Comparison of ENCODE assay signal across 8 cellular contexts in genomic region chr6:31736026-31736767, GRCh38. TPM values are rescaled to one million over a fixed set of nuclear protein-coding genes. Genes with fewer than 3 reads are reported as not detected.
DNase-seq lines count a peak whose midpoint lies in the region; ATAC-seq and TF ChIP-seq lines count a peak whose summit lies in the region.

Gene CLIC1 (minus strand): TSS chr6:31736530. CDS start chr6:31736300, 230 bp downstream.

- H3K27ac ChIP-seq in DND-41 (ENCODE audit: low read length) (peak within 1 kb of the TSS; percentile 96), OCI-LY7 (ENCODE audit: low read depth, low read length, poor library complexity, severe bottlenecking) (peak within 1 kb of the TSS; percentile 93)

- H4K20me1 ChIP-seq in DND-41 (ENCODE audit: insufficient read depth, low read length) (peaks cover 19% of the 10 kb centered on the region), OCI-LY7 (ENCODE audit: insufficient read depth, low read length) (0 out of 2 replicates have a peak, but pooled peaks cover 8% of the 10 kb centered on the region)

- DNase-seq in DND-41 (peak; percentile 86), OCI-LY7 (ENCODE audit: low spot score) (peak; percentile 81)
- peak; percentile 61 for DNase-seq in activated CD8-positive, alpha-beta memory T cell treated with anti-CD3 and anti-CD28 coated beads, Interleukin-2, amount 50 U/mL, for 24 hours (ENCODE audit: extremely low read depth)
- peak; percentile 54 to 60 for DNase-seq in stimulated activated CD8-positive, alpha-beta memory T cell treated with anti-CD3 and anti-CD28 coated beads, Interleukin-4, amount 100 ng/mL, for 4 hours (ENCODE audit: low read depth in 2 of 2, low spot score in 1 of 2)

- H3K79me2 ChIP-seq in DND-41 (ENCODE audit: insufficient read depth, low read length) (peaks cover 58% of the 10 kb centered on the region), OCI-LY7 (ENCODE audit: insufficient read depth, low read depth, low read length) (peaks cover 45% of the 10 kb centered on the region)

- H3K36me3 ChIP-seq in DND-41 (ENCODE audit: insufficient read depth, low read length) = peaks cover 32% of the 10 kb centered on the region
- H3K36me3 ChIP-seq in OCI-LY7 (ENCODE audit: insufficient read depth, low read length) = peaks cover 35% of the 10 kb centered on the region

- POLR2A ChIA-PET in OCI-LY7 (lab: Charles Lee) = interaction anchor here (0.6 to 7.1 kb wide), 14 partner anchors 9 to 194 kb away, joined by 3 to 43 read pairs (median 4); partner anchors contain the start of genes ABHD16A, DDX39B, HSPA1B and LSM2

- H3K9me3 ChIP-seq in DND-41 (ENCODE audit: insufficient read depth, low read length, severe bottlenecking) (no peaks in the 10 kb centered on the region), OCI-LY7 (ENCODE audit: low read length) (no peaks in the 10 kb centered on the region), mononuclear cell (ENCODE audit: low read depth, low read length) (no peaks in the 10 kb centered on the region)

- peak; percentile 37 for ATAC-seq in DND-41 (ENCODE audit: insufficient read depth, low read depth)
- peak; percentile 23 for ATAC-seq in HG03571 (IDR thresholded peaks at IDR 0.05; ENCODE audit: unreplicated experiment)
- ATAC-seq in GM21723 (IDR thresholded peaks at IDR 0.05; ENCODE audit: unreplicated experiment) = no peak

- intact Hi-C loops in OCI-LY7 (cut with micrococcal nuclease; ENCODE audit: unreplicated experiment) = no loop called here

- H3K9me2 ChIP-seq in OCI-LY7 (ENCODE audit: insufficient read depth, low read length) = no peaks in the 10 kb centered on the region

- in situ Hi-C loops in endometrial microvascular endothelial cells (cut with HindIII; ENCODE audit: inconsistent ontology term, low pct_unique_long_range_greater_than_20kb, low sequenced_read_pairs) = no loop called here

- H3K4me2 ChIP-seq in DND-41 (ENCODE audit: insufficient read depth, low read length) = peak within 1 kb of the TSS; percentile 76
- H3K4me2 ChIP-seq in OCI-LY7 (ENCODE audit: low read length) = peak within 1 kb of the TSS; percentile 76

- BruUV-seq in OCI-LY7 (replicated peaks; lab: Mats Ljungman, UMichigan) = TSS peak; percentile 38

- H3K9ac ChIP-seq in DND-41 (ENCODE audit: low read depth, low read length) = peak within 1 kb of the TSS; percentile 99

- no peak for TF ChIP-seq CTCF in DND-41 (IDR thresholded peaks at IDR 0.05; ENCODE audit: borderline replicate concordance, extremely low read depth, low read length, poor library complexity, severe bottlenecking)
- no peak for TF ChIP-seq CTCF in OCI-LY7 (conservative IDR thresholded peaks at IDR 0.05; ENCODE audit: low read length)

- peak within 1 kb of the TSS; percentile 49 to 81 for H3K4me3 ChIP-seq in DND-41 (ENCODE audit: low read depth in 1 of 2, low read length in 2 of 2)
- H3K4me3 ChIP-seq in OCI-LY7 (ENCODE audit: low read depth, low read length, poor library complexity, severe bottlenecking) = peak within 1 kb of the TSS; percentile 78
- H3K4me3 ChIP-seq in mononuclear cell (ENCODE audit: low read length) = peak within 1 kb of the TSS; percentile 92

- no peaks in the 10 kb centered on the region for H3K27me3 ChIP-seq in DND-41 (ENCODE audit: insufficient read depth, low read length, poor library complexity)
- no peaks in the 10 kb centered on the region for H3K27me3 ChIP-seq in mononuclear cell (ENCODE audit: insufficient read depth, low read length)

- H2AFZ ChIP-seq in DND-41 (ENCODE audit: low read depth, low read length) = peak within 1 kb of the TSS; percentile 71
- peak within 1 kb of the TSS; percentile 20; the same call in 1 of the 2 replicates for H2AFZ ChIP-seq in OCI-LY7 (ENCODE audit: low read length)

- CTCF ChIA-PET in OCI-LY7 (lab: Charles Lee; ENCODE audit: unreplicated experiment) = no interaction called here

- peaks cover 62% of the 10 kb centered on the region for H3K4me1 ChIP-seq in DND-41 (ENCODE audit: insufficient read depth, low read length)
- H3K4me1 ChIP-seq in OCI-LY7 (ENCODE audit: insufficient read depth, low read length, poor library complexity, severe bottlenecking) = peaks cover 54% of the 10 kb centered on the region
- peaks cover 72% of the 10 kb centered on the region for H3K4me1 ChIP-seq in mononuclear cell (ENCODE audit: insufficient read depth, low read length)

RNA-seq across cellular contexts. Expression of gene CLIC1, which starts in this region (rescaled TPM):
- total RNA-seq in OCI-LY7 (2014; rRNA removed; shearing (Covaris generic)) = 376 and 413 TPM in 2 replicates
- total RNA-seq in OCI-LY7 (2022) (314 and 318 TPM in 2 replicates), endometrial microvascular endothelial cells (ENCODE audit: inconsistent ontology term) (1,067 TPM), mononuclear cell (421 TPM)
